In the genomic region with DNA sequence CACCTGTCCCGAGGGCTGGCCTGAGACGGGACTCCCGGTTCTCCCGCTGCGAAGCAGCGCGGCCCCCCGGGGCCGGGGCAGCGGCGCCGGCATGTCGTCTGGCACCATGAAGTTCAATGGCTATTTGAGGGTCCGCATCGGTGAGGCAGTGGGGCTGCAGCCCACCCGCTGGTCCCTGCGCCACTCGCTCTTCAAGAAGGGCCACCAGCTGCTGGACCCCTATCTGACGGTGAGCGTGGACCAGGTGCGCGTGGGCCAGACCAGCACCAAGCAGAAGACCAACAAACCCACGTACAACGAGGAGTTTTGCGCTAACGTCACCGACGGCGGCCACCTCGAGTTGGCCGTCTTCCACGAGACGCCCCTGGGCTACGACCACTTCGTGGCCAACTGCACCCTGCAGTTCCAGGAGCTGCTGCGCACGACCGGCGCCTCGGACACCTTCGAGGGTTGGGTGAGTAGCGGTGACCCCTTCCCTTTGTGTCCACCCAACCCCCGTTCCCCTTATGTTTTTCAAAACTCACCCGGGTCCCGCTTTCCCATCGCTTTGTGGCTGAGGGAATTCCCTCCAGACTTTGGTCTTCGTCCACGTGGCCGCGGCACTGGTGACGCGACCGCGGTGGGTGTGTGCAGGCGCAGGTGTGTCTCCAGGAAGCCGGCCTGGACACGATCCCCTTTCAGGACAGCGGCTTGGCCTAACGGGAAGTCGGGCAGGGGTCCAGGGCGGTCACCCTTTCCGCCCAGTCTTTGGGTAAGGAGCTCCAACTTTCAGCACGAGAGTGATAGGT, we compare ENCODE assay signal across 8 cellular contexts. TPM values are rescaled to one million over a fixed set of nuclear protein-coding genes. Genes with fewer than 3 reads are reported as not detected.
A peak's percentile ranks its signal among the peaks of the same experiment; 100 is the strongest.
DNase-seq lines count a peak whose midpoint lies in the region; ATAC-seq and TF ChIP-seq lines count a peak whose summit lies in the region.

No MANE protein-coding gene starts in this region.

- ATAC-seq in HG02885 (IDR thresholded peaks at IDR 0.05; ENCODE audit: poor library complexity, unreplicated experiment): peak; percentile 13
- ATAC-seq in HG03108 (IDR thresholded peaks at IDR 0.05; ENCODE audit: unreplicated experiment): no peak

- H3K36me3 Mint-ChIP-seq in progenitor cell of endocrine pancreas (ENCODE audit: insufficient read depth): no peaks in the 10 kb centered on the region

- peak overlapping the region; percentile 81 for H3K27ac Mint-ChIP-seq in progenitor cell of endocrine pancreas

- peaks cover 6% of the 10 kb centered on the region for H3K4me1 Mint-ChIP-seq in progenitor cell of endocrine pancreas (ENCODE audit: low read depth)

- H3K9me3 Mint-ChIP-seq in progenitor cell of endocrine pancreas (ENCODE audit: low read depth): peaks cover 6% of the 10 kb centered on the region

- H3K4me3 Mint-ChIP-seq in progenitor cell of endocrine pancreas (ENCODE audit: low read depth): peak overlapping the region; percentile 78

- DNase-seq in COLO668 (lab: John Stamatoyannopoulos, UW; ENCODE audit: unreplicated experiment): peak; percentile 87
- peak; percentile 67 to 69 for DNase-seq in activated T-cell treated with anti-CD3 and anti-CD28 coated beads, Interleukin-2, amount 50 U/mL, for 48 hours
- DNase-seq in germinal center (ENCODE audit: low spot score): peak; percentile 23
- no peak for DNase-seq in progenitor cell of endocrine pancreas (ENCODE audit: low spot score, unreplicated experiment)
- no peak for DNase-seq in KG1 (lab: John Stamatoyannopoulos, UW)
- DNase-seq in NCI-H1930 (lab: John Stamatoyannopoulos, UW): no peak

- TF ChIP-seq CTCF in progenitor cell of endocrine pancreas (IDR thresholded peaks at IDR 0.05; ENCODE audit: unreplicated experiment): no peak

- H3K27me3 Mint-ChIP-seq in progenitor cell of endocrine pancreas: peaks cover 30% of the 10 kb centered on the region

RNA-seq across cellular contexts. Expression of a gene that starts 0.8 kb away (rescaled TPM):
- 4.5 and 5.1 TPM in 2 replicates for total RNA-seq in progenitor cell of endocrine pancreas

RNA-seq across cellular contexts. Expression of a gene that starts 41.1 kb away (rescaled TPM):
- 28.1 and 29.4 TPM in 2 replicates for total RNA-seq in progenitor cell of endocrine pancreas

Comparison
In these comparisons a context has a peak if more than half of its experiments do, and no peak if none do; other contexts are left out.
1. DNase-seq: peak in COLO668 (single experiment), activated T-cell treated with anti-CD3 and anti-CD28 coated beads, Interleukin-2, amount 50 U/mL, for 48 hours (2 of 2) and germinal center (single experiment); none in progenitor cell of endocrine pancreas (single experiment), KG1 (single experiment) and NCI-H1930 (0 of 2).